ENCODE assay signal across 8 cellular contexts in the genomic region with DNA sequence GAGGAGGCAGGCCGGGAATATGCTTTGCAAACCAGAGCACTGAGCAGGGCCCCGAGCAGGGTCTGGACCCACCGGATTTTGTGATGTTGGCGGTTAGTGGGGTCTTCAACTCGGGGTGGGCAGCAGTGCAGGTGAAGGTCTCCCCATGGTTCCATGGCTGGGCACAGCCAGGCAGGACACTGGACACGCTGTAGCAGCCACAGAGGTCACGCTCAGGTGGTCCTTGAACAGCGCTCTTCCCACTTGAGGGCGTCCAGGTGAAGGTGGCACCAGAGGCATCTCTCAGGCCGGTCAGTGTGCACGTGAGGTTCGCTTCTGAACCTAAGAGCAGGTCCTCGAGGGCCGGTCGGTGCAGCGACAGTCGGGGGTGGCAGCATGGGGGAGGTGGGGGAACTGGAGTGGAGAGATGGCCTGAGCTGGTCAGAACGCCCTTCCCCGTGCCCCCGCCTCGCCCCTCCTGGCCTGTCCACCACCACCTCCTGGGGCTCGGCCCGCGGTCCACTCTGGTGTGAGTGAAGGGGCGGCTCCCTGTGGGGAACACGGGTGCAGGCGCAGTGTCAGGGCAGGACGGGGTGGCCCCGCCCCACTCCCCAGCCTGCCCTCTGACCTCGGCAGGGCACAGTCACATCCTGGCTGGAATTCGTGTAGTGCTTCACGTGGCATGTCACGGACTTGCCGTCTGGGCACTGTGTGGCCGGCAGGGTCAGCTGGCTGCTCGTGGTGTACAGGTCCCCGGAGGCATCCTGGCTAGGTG.
DNase-seq lines count a peak whose midpoint lies in the region; ATAC-seq, FAIRE-seq and TF ChIP-seq lines count a peak whose summit lies in the region.
"Not testable (repeated sequence)": the region's sequence is repeated elsewhere in the genome, so short reads cannot be mapped to it uniquely, and the experiment has no call there.

No MANE protein-coding gene starts in this region.

- not testable (repeated sequence) for H3K4me1 ChIP-seq in aorta (ENCODE audit: control insufficient read depth in 1 of 2, insufficient read depth in 2 of 2, low read length in 2 of 2)

- H3K36me3 ChIP-seq in aorta (ENCODE audit: control insufficient read depth in 1 of 2, insufficient read depth in 2 of 2, low read length in 1 of 2) = not testable (repeated sequence)

- DNase-seq in 8988T = peak; percentile 2
- not testable (repeated sequence) for DNase-seq in GM12891 (ENCODE audit: insufficient read length, low spot score); stimulated activated naive CD8-positive, alpha-beta T cell treated with anti-CD3 and anti-CD28 coated beads, Interleukin-15, amount 100 ng/mL, for 72 hours
- DNase-seq in activated CD4-positive, alpha-beta memory T cell treated with anti-CD3 and anti-CD28 coated beads, Interleukin-2, amount 10 ng/mL, durations not matched to agents 7 days and 5 days = peak; percentile 12
- DNase-seq in ecto neural progenitor cell (ENCODE audit: low spot score) = peak; percentile 12
- DNase-seq in memory B cell (ENCODE audit: low spot score in 2 of 2) = peak in 1 of 2 donors; percentile 10
- peak; percentile 44 for DNase-seq in sciatic nerve (ENCODE audit: low spot score)
- DNase-seq in aorta = peak; percentile 27 to 70

- FAIRE-seq in GM12891 (lab: Jason Lieb, UNC) = peak; percentile 67

- not testable (repeated sequence) for H3K27me3 Mint-ChIP-seq in activated CD4-positive, alpha-beta memory T cell treated with anti-CD3 and anti-CD28 coated beads, Interleukin-2, amount 10 ng/mL, durations not matched to agents 7 days and 5 days; memory B cell; stimulated activated naive CD8-positive, alpha-beta T cell treated with anti-CD3 and anti-CD28 coated beads, Interleukin-15, amount 100 ng/mL, for 72 hours

- not testable (repeated sequence) for H3K4me3 ChIP-seq in aorta (ENCODE audit: low read length in 2 of 2)

- intact Hi-C loops in sciatic nerve (cut with DNase I) = not testable (repeated sequence)
- intact Hi-C loops in aorta (cut with DNase I) = loop anchor here in 1 of 2 donors (5.0 kb wide), 1 partner anchor 120 kb away; no protein-coding TSS in a partner anchor

- H3K4me3 Mint-ChIP-seq in activated CD4-positive, alpha-beta memory T cell treated with anti-CD3 and anti-CD28 coated beads, Interleukin-2, amount 10 ng/mL, durations not matched to agents 7 days and 5 days; stimulated activated naive CD8-positive, alpha-beta T cell treated with anti-CD3 and anti-CD28 coated beads, Interleukin-15, amount 100 ng/mL, for 72 hours: not testable (repeated sequence)
- peak overlapping the region; percentile 41 for H3K4me3 Mint-ChIP-seq in memory B cell

- WGBS in aorta, 2 donors = 91% methylated on average over 24 to 36 of the region's 37 CpGs

- H3K27ac ChIP-seq in aorta (ENCODE audit: low read depth in 1 of 2, low read length in 2 of 2) = not testable (repeated sequence)

- not testable (repeated sequence) for H3K9me3 ChIP-seq in aorta (ENCODE audit: control insufficient read depth, low read length)

- H3K27ac Mint-ChIP-seq in activated CD4-positive, alpha-beta memory T cell treated with anti-CD3 and anti-CD28 coated beads, Interleukin-2, amount 10 ng/mL, durations not matched to agents 7 days and 5 days; memory B cell; stimulated activated naive CD8-positive, alpha-beta T cell treated with anti-CD3 and anti-CD28 coated beads, Interleukin-15, amount 100 ng/mL, for 72 hours: not testable (repeated sequence)

- H3K36me3 Mint-ChIP-seq in activated CD4-positive, alpha-beta memory T cell treated with anti-CD3 and anti-CD28 coated beads, Interleukin-2, amount 10 ng/mL, durations not matched to agents 7 days and 5 days (ENCODE audit: low read depth); memory B cell: not testable (repeated sequence)

- POLR2A ChIA-PET in activated CD4-positive, alpha-beta memory T cell treated with anti-CD3 and anti-CD28 coated beads, Interleukin-2, amount 10 ng/mL, durations not matched to agents 7 days and 5 days (lab: Charles Lee) = not testable (repeated sequence)

- CTCF ChIA-PET in activated CD4-positive, alpha-beta memory T cell treated with anti-CD3 and anti-CD28 coated beads, Interleukin-2, amount 10 ng/mL, durations not matched to agents 7 days and 5 days (lab: Charles Lee) = not testable (repeated sequence)

- TF ChIP-seq POLR2A in GM12891 (IDR thresholded peaks at IDR 0.05; ENCODE audit: low read depth, low read length) = not testable (repeated sequence)

- not testable (repeated sequence) for ATAC-seq in memory B cell (ENCODE audit: low read depth); sciatic nerve; aorta (ENCODE audit: low FRiP score)
- ATAC-seq in stimulated activated naive CD8-positive, alpha-beta T cell treated with anti-CD3 and anti-CD28 coated beads, Interleukin-15, amount 100 ng/mL, for 72 hours = peak; percentile 26

- not testable (repeated sequence) for H3K4me1 Mint-ChIP-seq in activated CD4-positive, alpha-beta memory T cell treated with anti-CD3 and anti-CD28 coated beads, Interleukin-2, amount 10 ng/mL, durations not matched to agents 7 days and 5 days; stimulated activated naive CD8-positive, alpha-beta T cell treated with anti-CD3 and anti-CD28 coated beads, Interleukin-15, amount 100 ng/mL, for 72 hours
- peaks cover 19% of the 10 kb centered on the region for H3K4me1 Mint-ChIP-seq in memory B cell

- H3K27me3 ChIP-seq in aorta (ENCODE audit: control insufficient read depth in 1 of 2, insufficient read depth in 2 of 2, low read length in 1 of 2) = not testable (repeated sequence)

- H3K9me3 Mint-ChIP-seq in activated CD4-positive, alpha-beta memory T cell treated with anti-CD3 and anti-CD28 coated beads, Interleukin-2, amount 10 ng/mL, durations not matched to agents 7 days and 5 days; memory B cell; stimulated activated naive CD8-positive, alpha-beta T cell treated with anti-CD3 and anti-CD28 coated beads, Interleukin-15, amount 100 ng/mL, for 72 hours: not testable (repeated sequence)
